In the genomic region with DNA sequence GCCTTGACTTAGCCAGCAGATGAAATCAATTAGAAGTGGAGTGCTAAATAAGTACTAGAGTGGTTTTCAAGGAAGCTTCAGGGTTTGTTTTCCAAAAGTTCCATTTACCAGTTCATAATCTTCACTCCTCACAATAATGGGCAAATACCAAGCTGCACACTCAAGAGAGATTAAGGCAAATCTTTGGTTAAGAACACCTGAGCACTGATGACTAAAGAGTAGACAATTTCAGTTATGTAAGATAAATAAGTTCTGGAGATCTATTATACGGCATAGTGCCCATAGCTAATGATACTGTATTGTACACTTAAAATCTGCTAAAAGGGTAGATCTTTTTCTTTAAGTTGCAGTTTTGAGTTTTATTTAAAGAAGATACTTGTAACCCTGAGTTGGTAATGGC, we compare ENCODE assay signal across 29 cellular contexts.
"Had no signal": no experiment of that assay in that cellular context is flagged by ENCODE, and none has a peak within 500 bp of the region (broad histone marks: within the 10 kb centered on the region; RNA-seq: fewer than 3 reads in every experiment).

No MANE protein-coding gene starts in this region.

- DNase-seq: activated CD4-positive, alpha-beta T cell treated with anti-CD3 and anti-CD28 coated beads for 4 hours; activated CD4-positive, alpha-beta T cell treated with anti-CD3 and anti-CD28 coated beads, Interleukin-2, amount 50 U/mL, for 4 hours; activated effector memory CD4-positive, alpha-beta T cell treated with Interleukin-2 at 50 U/mL for 16 hours; activated naive CD4-positive, alpha-beta T cell treated with Interleukin-2 at 50 U/mL for 16 hours; activated T-cell treated with anti-CD3 and anti-CD28 coated beads for 4 hours; anterior cingulate cortex; cortex of kidney; effector memory CD8-positive, alpha-beta T cell; foreskin fibroblast; heart left ventricle; hypothalamus; immature natural killer cell; left ventricle myocardium superior; retina; sigmoid colon; stimulated activated CD4-positive, alpha-beta T cell treated with anti-CD3 and anti-CD28 coated beads, Interleukin-1b, Interleukin-23, amount 100 ng/mL, for 48 hours; stimulated activated CD4-positive, alpha-beta T cell treated with anti-CD3 and anti-CD28 coated beads, Interleukin-4, amount 100 ng/mL, for 4 hours; stimulated activated CD8-positive, alpha-beta memory T cell treated with anti-CD3 and anti-CD28 coated beads, Interleukin-4, amount 100 ng/mL, for 48 hours; stimulated activated naive CD8-positive, alpha-beta T cell treated with anti-CD3 and anti-CD28 coated beads, Interleukin-15, amount 100 ng/mL, for 72 hours; substantia nigra had no signal

- H3K4me1 Mint-ChIP-seq: immature natural killer cell; nephron; stimulated activated memory B cell treated with anti-CD40 and anti-IgM and Interleukin-4, amounts not matched to agents 10 μg/mL and 1 μg/mL and 100 μg/mL, for 72 hours; stimulated activated naive CD8-positive, alpha-beta T cell treated with anti-CD3 and anti-CD28 coated beads, Interleukin-15, amount 100 ng/mL, for 72 hours had no signal

- ATAC-seq: effector memory CD8-positive, alpha-beta T cell; esophagus mucosa; heart left ventricle; left ventricle myocardium superior; stimulated activated memory B cell treated with anti-CD40 and anti-IgM and Interleukin-4, amounts not matched to agents 10 μg/mL and 1 μg/mL and 100 μg/mL, for 72 hours; stimulated activated naive CD8-positive, alpha-beta T cell treated with anti-CD3 and anti-CD28 coated beads, Interleukin-15, amount 100 ng/mL, for 72 hours had no signal

- H3K27me3 Mint-ChIP-seq: type B pancreatic cell had no signal

- H3K36me3 ChIP-seq: cardiac muscle cell, heart left ventricle, sigmoid colon, vagina had no signal

- FAIRE-seq: TTC549 had no signal

- H3K4me3 Mint-ChIP-seq: activated naive CD8-positive, alpha-beta T cell; effector memory CD8-positive, alpha-beta T cell; immature natural killer cell; nephron; stimulated activated memory B cell treated with anti-CD40 and anti-IgM and Interleukin-4, amounts not matched to agents 10 μg/mL and 1 μg/mL and 100 μg/mL, for 72 hours; stimulated activated naive CD8-positive, alpha-beta T cell treated with anti-CD3 and anti-CD28 coated beads, Interleukin-15, amount 100 ng/mL, for 72 hours; type B pancreatic cell had no signal

- H3K27me3 ChIP-seq: cardiac muscle cell, heart left ventricle, sigmoid colon, vagina had no signal

- H3K27ac Mint-ChIP-seq: activated naive CD8-positive, alpha-beta T cell; effector memory CD8-positive, alpha-beta T cell; immature natural killer cell; nephron; stimulated activated memory B cell treated with anti-CD40 and anti-IgM and Interleukin-4, amounts not matched to agents 10 μg/mL and 1 μg/mL and 100 μg/mL, for 72 hours; stimulated activated naive CD8-positive, alpha-beta T cell treated with anti-CD3 and anti-CD28 coated beads, Interleukin-15, amount 100 ng/mL, for 72 hours; type B pancreatic cell had no signal

- H3K4me3 ChIP-seq: cardiac muscle cell, heart left ventricle, sigmoid colon, smooth muscle cell, vagina had no signal

- H3K9me3 Mint-ChIP-seq: effector memory CD8-positive, alpha-beta T cell; nephron; stimulated activated memory B cell treated with anti-CD40 and anti-IgM and Interleukin-4, amounts not matched to agents 10 μg/mL and 1 μg/mL and 100 μg/mL, for 72 hours; stimulated activated naive CD8-positive, alpha-beta T cell treated with anti-CD3 and anti-CD28 coated beads, Interleukin-15, amount 100 ng/mL, for 72 hours; type B pancreatic cell had no signal

- H3K36me3 Mint-ChIP-seq: activated naive CD8-positive, alpha-beta T cell; immature natural killer cell; stimulated activated memory B cell treated with anti-CD40 and anti-IgM and Interleukin-4, amounts not matched to agents 10 μg/mL and 1 μg/mL and 100 μg/mL, for 72 hours; type B pancreatic cell had no signal
